8 cellular contexts compared by ENCODE assay signal in genomic region chr20:63572788-63573738, GRCh38. TPM values are rescaled to one million over a fixed set of nuclear protein-coding genes. Genes with fewer than 3 reads are reported as not detected.
DNase-seq lines count a peak whose midpoint lies in the region; ATAC-seq and TF ChIP-seq lines count a peak whose summit lies in the region.

No MANE protein-coding gene starts in this region.

- H3K79me2 ChIP-seq in SU-DHL-6 (ENCODE audit: insufficient read depth, low read length), result no peaks in the 10 kb centered on the region

- peak overlapping the region; percentile 36; the same call in 1 of the 2 replicates for H3K9ac ChIP-seq in SU-DHL-6 (ENCODE audit: low read length)
- peak overlapping the region; percentile 57 to 75 (median 74) for H3K9ac ChIP-seq in skeletal muscle tissue (ENCODE audit: low read depth in 1 of 3, low read length in 3 of 3)

- H3K27me3 ChIP-seq in SU-DHL-6 (ENCODE audit: low read length) (no peaks in the 10 kb centered on the region), gastroesophageal sphincter (peaks cover 8% of the 10 kb centered on the region), skeletal muscle tissue (ENCODE audit: control insufficient read depth in 3 of 3, insufficient read depth in 3 of 3, low read length in 3 of 3) (peaks cover 15 to 32% (median 21%) of the 10 kb centered on the region in 3 donors)

- H4K20me1 ChIP-seq in SU-DHL-6 (ENCODE audit: low read depth, low read length), result no peaks in the 10 kb centered on the region

- TF ChIP-seq POLR2A in gastroesophageal sphincter (IDR thresholded peaks at IDR 0.05), result no peak

- WGBS in gastroesophageal sphincter (ENCODE audit: low coverage in 1 of 2), 2 donors, result 52% methylated on average over 4 of the region's 35 CpGs; no CpG with 5 or more reads in 1 of the 2 donors

- no peak overlapping the region for H3K27ac ChIP-seq in SU-DHL-6 (ENCODE audit: low read depth, low read length)
- peak overlapping the region; percentile 51 to 85 (median 82) for H3K27ac ChIP-seq in gastroesophageal sphincter
- H3K27ac ChIP-seq in skeletal muscle tissue (ENCODE audit: low read depth, low read length), result peak overlapping the region; percentile 30

- no peak overlapping the region for H2AFZ ChIP-seq in SU-DHL-6 (ENCODE audit: low read depth, low read length, severe bottlenecking)

- CTCF ChIA-PET in GM10248 (lab: Yijun Ruan, JAX), result interaction anchor here (0.9 to 3.0 kb wide), 2 partner anchors 35 to 119 kb away, joined by 3 to 19 read pairs; partner anchors contain the start of gene PTK6

- H3K9me2 ChIP-seq in SU-DHL-6 (replicated peaks; ENCODE audit: insufficient read depth, low read length), result no peaks in the 10 kb centered on the region

- no peak for TF ChIP-seq CTCF in SU-DHL-6 (IDR thresholded peaks at IDR 0.05; ENCODE audit: insufficient read depth, low read length, poor library complexity, severe bottlenecking)
- no peak for TF ChIP-seq CTCF in gastroesophageal sphincter (IDR thresholded peaks at IDR 0.05)
- no peak for TF ChIP-seq CTCF in GM10248 (IDR thresholded peaks at IDR 0.05; ENCODE audit: control extremely low read depth, extremely low read depth, low read depth, missing control alignments)

- no peaks in the 10 kb centered on the region for H3K9me3 ChIP-seq in SU-DHL-6 (ENCODE audit: insufficient read depth, low read length)
- H3K9me3 ChIP-seq in gastroesophageal sphincter, result no peaks in the 10 kb centered on the region
- no peaks in the 10 kb centered on the region for H3K9me3 ChIP-seq in skeletal muscle tissue (ENCODE audit: control insufficient read depth in 3 of 3, low read length in 3 of 3)

- ATAC-seq in GM21723 (IDR thresholded peaks at IDR 0.05; ENCODE audit: unreplicated experiment) (peak; percentile 25), gastroesophageal sphincter (no peak), HG03442 (IDR thresholded peaks at IDR 0.05; ENCODE audit: unreplicated experiment) (no peak), GM19452 (IDR thresholded peaks at IDR 0.05; ENCODE audit: unreplicated experiment) (no peak)

- DNase-seq in stimulated activated CD4-positive, alpha-beta T cell treated with anti-CD3 and anti-CD28 coated beads, Interleukin-15, amount 100 ng/mL, for 24 hours, result no peak
- no peak for DNase-seq in GM10248 (ENCODE audit: extremely low spot score)

- H3F3A ChIP-seq in SU-DHL-6 (ENCODE audit: insufficient read depth), result no peaks in the 10 kb centered on the region

- TF ChIP-seq EP300 in gastroesophageal sphincter (IDR thresholded peaks at IDR 0.05), result no peak

- H3K4me3 ChIP-seq in SU-DHL-6 (ENCODE audit: insufficient read depth, low read length, poor library complexity, severe bottlenecking) (no peak overlapping the region), gastroesophageal sphincter (peak overlapping the region; percentile 83 to 91), skeletal muscle tissue (ENCODE audit: low read length in 3 of 3) (peak overlapping the region; percentile 56 to 69 (median 64))

- POLR2A ChIA-PET in GM10248 (lab: Yijun Ruan, JAX), result interaction anchor here (0.5 kb wide), 1 partner anchor 53 kb away, joined by 3 read pairs; no protein-coding TSS in a partner anchor

- H3K4me2 ChIP-seq in SU-DHL-6 (ENCODE audit: low read depth, low read length, poor library complexity, severe bottlenecking), result peak overlapping the region; percentile 58

- H3K4me1 ChIP-seq in gastroesophageal sphincter (peaks cover 0 to 45% (median 0%) of the 10 kb centered on the region in 3 donors), skeletal muscle tissue (ENCODE audit: control insufficient read depth in 3 of 3, insufficient read depth in 3 of 3, low read length in 3 of 3) (peaks cover 16 to 32% (median 17%) of the 10 kb centered on the region in 3 donors)

- H3K36me3 ChIP-seq in SU-DHL-6 (ENCODE audit: low read length), result no peaks in the 10 kb centered on the region
- H3K36me3 ChIP-seq in gastroesophageal sphincter, result peaks cover 0 to 14% of the 10 kb centered on the region in 2 donors
- H3K36me3 ChIP-seq in skeletal muscle tissue (ENCODE audit: control insufficient read depth in 3 of 3, insufficient read depth in 3 of 3, low read length in 3 of 3), result no peaks in the 10 kb centered on the region

RNA-seq across cellular contexts. Expression of gene HELZ2, which starts 1.0 kb away (rescaled TPM):
- total RNA-seq in gastroesophageal sphincter (10 to 100 TPM; 14.2 to 22.2 (median 20.2) TPM), skeletal muscle tissue (12.5 TPM)

RNA-seq across cellular contexts. Expression of gene FNDC11, which starts 19.1 kb away (rescaled TPM):
- under 1 TPM in 1 of 4 donors, not detected in 3; 0.27 TPM for total RNA-seq in gastroesophageal sphincter
- 0.52 TPM for total RNA-seq in skeletal muscle tissue

RNA-seq across cellular contexts. Expression of gene SRMS, which starts 25.5 kb away (rescaled TPM):
- not detected for total RNA-seq in gastroesophageal sphincter
- not detected for total RNA-seq in skeletal muscle tissue

RNA-seq across cellular contexts. Expression of gene PTK6, which starts 35.9 kb away (rescaled TPM):
- total RNA-seq in gastroesophageal sphincter, result 1 to 10 TPM in 1 of 4 donors, under 1 TPM in 2, not detected in 1; 0.13 to 2.1 (median 0.42) TPM
- not detected for total RNA-seq in skeletal muscle tissue

RNA-seq across cellular contexts. Expression of gene PPDPF, which starts 52.5 kb away (rescaled TPM):
- total RNA-seq in gastroesophageal sphincter, result 100 to 1,000 TPM; 114 to 256 (median 162) TPM
- total RNA-seq in skeletal muscle tissue, result 24.0 TPM
